ENCODE assay signal across 1 cellular context in the genomic region with DNA sequence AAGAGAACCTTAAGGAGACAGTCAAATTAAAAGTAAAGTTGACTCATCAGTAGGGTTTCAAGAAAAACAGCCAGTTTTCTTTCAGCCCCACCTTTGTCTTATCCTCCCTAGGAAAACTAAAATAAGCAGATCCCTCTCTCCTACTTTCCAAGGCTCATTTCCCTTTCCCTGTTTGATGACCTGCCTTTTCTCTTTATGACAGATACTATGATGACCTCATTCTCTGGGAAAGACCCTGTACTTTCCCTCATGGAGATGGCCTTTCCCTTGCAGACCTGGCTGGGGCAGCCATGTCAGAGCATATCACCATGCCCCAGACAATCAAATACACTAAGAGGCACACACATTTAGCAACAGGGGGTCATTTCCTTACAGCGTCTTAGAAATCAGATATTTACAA.
TF ChIP-seq lines count a peak whose summit lies in the region.

No MANE protein-coding gene starts in this region.

TF ChIP-seq in HepG2, 621 proteins besides CTCF, POLR2A, EP300 and RAD21:
- peak; percentile 89 for TF ChIP-seq ATF7 (IDR thresholded peaks at IDR 0.05)
- TF ChIP-seq ATF7 (CRISPR knock-in tag; IDR thresholded peaks at IDR 0.05) = no peak
- TF ChIP-seq CREB1 (IDR thresholded peaks at IDR 0.05) = peak; percentile 62
- no peak for TF ChIP-seq CREB1 (CRISPR knock-in tag; IDR thresholded peaks at IDR 0.05)
- TF ChIP-seq ZNF333 (CRISPR knock-in tag; IDR thresholded peaks at IDR 0.05; ENCODE audit: borderline replicate concordance) = no peak
TF ChIP-seq in HepG2: peak in this region for 2.
